ENCODE assay signal across 8 cellular contexts in the genomic region with DNA sequence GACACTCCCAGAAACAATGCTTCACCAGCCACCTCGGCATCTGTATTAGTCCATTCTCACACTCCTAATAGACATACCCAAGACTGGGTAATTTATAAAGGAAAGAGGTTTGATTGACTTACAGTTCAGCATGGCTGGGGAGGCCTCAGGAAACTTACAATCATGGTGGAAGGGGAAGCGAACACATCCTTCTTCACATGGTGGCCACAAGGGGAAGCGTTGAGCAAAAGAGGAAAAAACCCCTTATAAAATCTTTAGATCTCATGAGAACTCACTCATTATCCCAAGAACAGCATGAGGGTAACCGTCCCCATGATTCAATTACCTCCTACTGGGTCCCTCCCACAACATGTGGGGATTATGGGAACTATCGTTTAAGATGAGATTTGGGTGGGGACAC.
DNase-seq lines count a peak whose midpoint lies in the region; FAIRE-seq and TF ChIP-seq lines count a peak whose summit lies in the region.
"Not testable (repeated sequence)": the region's sequence is repeated elsewhere in the genome, so short reads cannot be mapped to it uniquely, and the experiment has no call there.

No MANE protein-coding gene starts in this region.

- not testable (repeated sequence) for H2BK15ac ChIP-seq in H1 (ENCODE audit: low read length)

- H3K27ac ChIP-seq in AG04450 (ENCODE audit: low read depth, low read length); OCI-LY7 (ENCODE audit: low read depth, low read length, poor library complexity, severe bottlenecking); H1 (ENCODE audit: low read depth, low read length); smooth muscle cell (ENCODE audit: low read depth): not testable (repeated sequence)

- POLR2A ChIA-PET in AG04450 (lab: Yijun Ruan, JAX); OCI-LY7 (lab: Charles Lee); H1 (lab: Charles Lee; ENCODE audit: partially characterized antibody): not testable (repeated sequence)

- not testable (repeated sequence) for TF ChIP-seq RAD21 in H1 (IDR thresholded peaks at IDR 0.05 in 1 of 2, conservative IDR thresholded peaks at IDR 0.05 in 1 of 2; ENCODE audit: low read depth in 2 of 2, low read length in 2 of 2)

- WGBS in H1 (ENCODE audit: extremely low coverage in 1 of 2, insufficient coverage in 1 of 2, insufficient read length in 1 of 2, insufficient replicate concordance in 2 of 2, low coverage in 1 of 2, low lambda C conversion rate in 2 of 2, missing lambda C conversion rate in 1 of 2), 2 experiments: 50% methylated on average over 4 of the region's 5 CpGs; no CpG with 5 or more reads in 1 of the 2 experiments
- WGBS in smooth muscle cell (ENCODE audit: low lambda C conversion rate): 81% methylated on average over 5 of the region's 5 CpGs

- BruUV-seq in OCI-LY7 (replicated peaks; lab: Mats Ljungman, UMichigan): not testable (repeated sequence)

- not testable (repeated sequence) for H4K8ac ChIP-seq in H1 (ENCODE audit: extremely low read depth, insufficient read depth, low read length)

- not testable (repeated sequence) for H3K9me2 ChIP-seq in OCI-LY7 (ENCODE audit: insufficient read depth, low read length)

- H2BK5ac ChIP-seq in H1 (ENCODE audit: low read depth, low read length): not testable (repeated sequence)

- not testable (repeated sequence) for H3K4me1 ChIP-seq in OCI-LY7 (ENCODE audit: insufficient read depth, low read length, poor library complexity, severe bottlenecking); H1 (replicated peaks in 1 of 4; ENCODE audit: control insufficient read depth in 3 of 4, insufficient read depth in 4 of 4, low read length in 3 of 4); smooth muscle cell (ENCODE audit: low read depth)

- H3K4me2 ChIP-seq in OCI-LY7 (ENCODE audit: low read length); H1 (ENCODE audit: insufficient read depth in 1 of 2, low read depth in 2 of 2, low read length in 2 of 2); smooth muscle cell: not testable (repeated sequence)

- H3K9ac ChIP-seq in H1 (replicated peaks in 1 of 4; ENCODE audit: extremely low read depth in 1 of 4, low read depth in 3 of 4, low read length in 3 of 4); smooth muscle cell (ENCODE audit: low read depth): not testable (repeated sequence)

- not testable (repeated sequence) for H3F3A ChIP-seq in smooth muscle cell (ENCODE audit: low read depth)

- H3K14ac ChIP-seq in H1 (ENCODE audit: insufficient read length): not testable (repeated sequence)

- not testable (repeated sequence) for TF ChIP-seq POLR2A in H1 (IDR thresholded peaks at IDR 0.05; ENCODE audit: control extremely low read depth in 1 of 2, low read depth in 2 of 2, low read length in 2 of 2)

- not testable (repeated sequence) for H2BK20ac ChIP-seq in H1 (ENCODE audit: low read length)

- peak; percentile 38 for TF ChIP-seq CTCF in AG04450 (IDR thresholded peaks at IDR 0.05; ENCODE audit: low read depth, low read length)
- TF ChIP-seq CTCF in GM12864 (IDR thresholded peaks at IDR 0.05; ENCODE audit: low read depth, low read length, missing control alignments): peak; percentile 30
- TF ChIP-seq CTCF in HFF-Myc (IDR thresholded peaks at IDR 0.05; ENCODE audit: low read depth, low read length, missing control alignments): peak; percentile 25
- peak; percentile 49 for TF ChIP-seq CTCF in OCI-LY7 (conservative IDR thresholded peaks at IDR 0.05; ENCODE audit: low read length)
- 0 out of 2 replicates have a peak, but pooled peaks have one; percentile 25 for TF ChIP-seq CTCF in WI38 (IDR thresholded peaks at IDR 0.05; ENCODE audit: low read depth, low read length)
- peak in 1 of 3 experiments; percentile 26; a peak in 1 of 4 replicates for TF ChIP-seq CTCF in H1 (IDR thresholded peaks at IDR 0.05; ENCODE audit: control extremely low read depth in 1 of 3, insufficient read depth in 1 of 3, low read depth in 1 of 3, low read length in 3 of 3)
- peak; percentile 20 for TF ChIP-seq CTCF in kidney epithelial cell (IDR thresholded peaks at IDR 0.05; ENCODE audit: insufficient read depth, low read length, poor library complexity, severe bottlenecking)
- peak; percentile 24 for TF ChIP-seq CTCF in smooth muscle cell (IDR thresholded peaks at IDR 0.05; ENCODE audit: borderline replicate concordance, insufficient read depth, poor library complexity, severe bottlenecking)

- not testable (repeated sequence) for H2AFZ ChIP-seq in OCI-LY7 (ENCODE audit: low read length); smooth muscle cell (ENCODE audit: low read depth)
- peak overlapping the region; percentile 70; the same call in 1 of the 2 replicates for H2AFZ ChIP-seq in H1 (ENCODE audit: low read length)

- H3K79me1 ChIP-seq in H1 (ENCODE audit: low read depth, low read length): not testable (repeated sequence)

- not testable (repeated sequence) for H3K4me3 ChIP-seq in AG04450 (ENCODE audit: low read depth, low read length); GM12864 (ENCODE audit: low read depth, low read length); HFF-Myc (replicated peaks; ENCODE audit: low read depth, low read length); OCI-LY7 (ENCODE audit: low read depth, low read length, poor library complexity, severe bottlenecking); WI38 (ENCODE audit: low read depth, low read length); H1 (ENCODE audit: extremely low read depth in 1 of 4, insufficient read depth in 2 of 4, low read depth in 3 of 4, low read length in 4 of 4); kidney epithelial cell (ENCODE audit: low read depth, low read length); smooth muscle cell

- not testable (repeated sequence) for H2AK5ac ChIP-seq in H1 (ENCODE audit: low read depth, low read length)

- CTCF ChIA-PET in AG04450 (lab: Charles Lee); OCI-LY7 (lab: Charles Lee; ENCODE audit: unreplicated experiment): not testable (repeated sequence)
- CTCF ChIA-PET in H1 (lab: Charles Lee; ENCODE audit: partially characterized antibody): interaction anchor here (0.7 to 1.2 kb wide), 2 partner anchors 11 to 14 kb away, joined by 3 to 5 read pairs; no protein-coding TSS in a partner anchor

- H4K5ac ChIP-seq in H1 (ENCODE audit: insufficient read length, low read depth, low read length): not testable (repeated sequence)

- H3K23me2 ChIP-seq in H1 (ENCODE audit: low read depth, low read length): not testable (repeated sequence)

- H3K18ac ChIP-seq in H1 (ENCODE audit: extremely low read depth, low read length): not testable (repeated sequence)

- FAIRE-seq in H1 (lab: Jason Lieb, UNC): not testable (repeated sequence)

- H3K36me3 ChIP-seq in OCI-LY7 (ENCODE audit: insufficient read depth, low read length); H1 (ENCODE audit: control insufficient read depth in 2 of 4, insufficient read depth in 4 of 4, low read length in 3 of 4); kidney epithelial cell (ENCODE audit: control insufficient read depth, insufficient read depth, low read length); smooth muscle cell (ENCODE audit: low read depth): not testable (repeated sequence)

- not testable (repeated sequence) for H3K23ac ChIP-seq in H1 (ENCODE audit: insufficient read length)

- H3K4ac ChIP-seq in H1 (replicated peaks; ENCODE audit: insufficient read length, low read depth, low read length): not testable (repeated sequence)

- not testable (repeated sequence) for H4K91ac ChIP-seq in H1 (replicated peaks; ENCODE audit: insufficient read length, low read length)

- H3K79me2 ChIP-seq in OCI-LY7 (ENCODE audit: insufficient read depth, low read depth, low read length); H1 (ENCODE audit: control insufficient read depth in 1 of 2, insufficient read depth in 2 of 2, low read length in 2 of 2); smooth muscle cell (ENCODE audit: low read depth): not testable (repeated sequence)

- H3K56ac ChIP-seq in H1 (replicated peaks; ENCODE audit: insufficient read length, low read depth, low read length): not testable (repeated sequence)

- intact Hi-C loops in OCI-LY7 (cut with micrococcal nuclease; ENCODE audit: unreplicated experiment): not testable (repeated sequence)

- not testable (repeated sequence) for H2BK120ac ChIP-seq in H1 (replicated peaks; ENCODE audit: low read depth, low read length)

- not testable (repeated sequence) for H4K20me1 ChIP-seq in OCI-LY7 (ENCODE audit: insufficient read depth, low read length); H1 (replicated peaks in 1 of 2; ENCODE audit: control insufficient read depth in 1 of 2, insufficient read depth in 2 of 2, low read length in 2 of 2); smooth muscle cell (ENCODE audit: low read depth)

- H2BK12ac ChIP-seq in H1 (ENCODE audit: low read depth, low read length): not testable (repeated sequence)

- DNase-seq in AG04450 (ENCODE audit: low read depth, low spot score); GM12864 (ENCODE audit: low read depth); HFF-Myc (ENCODE audit: extremely low read depth, low read depth); OCI-LY7 (ENCODE audit: low spot score); H1 (ENCODE audit: low read depth in 1 of 2, low spot score in 2 of 2); kidney epithelial cell (ENCODE audit: low read depth); smooth muscle cell (lab: John Stamatoyannopoulos, UW; ENCODE audit: unreplicated experiment): not testable (repeated sequence)

- TF ChIP-seq EP300 in H1 (IDR thresholded peaks at IDR 0.05; ENCODE audit: borderline replicate concordance in 1 of 2, low read depth in 2 of 2, low read length in 2 of 2): not testable (repeated sequence)

- H3K9me3 ChIP-seq in AG04450 (ENCODE audit: control insufficient read depth, insufficient read depth, low read length); OCI-LY7 (ENCODE audit: low read length); H1 (ENCODE audit: insufficient read depth in 2 of 2, low read depth in 1 of 2, low read length in 1 of 2); smooth muscle cell (replicated peaks; ENCODE audit: low read depth): not testable (repeated sequence)

- H3K27me3 ChIP-seq in AG04450 (ENCODE audit: control insufficient read depth, insufficient read depth, low read length); H1 (replicated peaks in 1 of 4; ENCODE audit: control insufficient read depth in 3 of 4, extremely low read depth in 1 of 4, insufficient read depth in 3 of 4, low read length in 3 of 4); kidney epithelial cell (ENCODE audit: control insufficient read depth, insufficient read depth, low read length); smooth muscle cell (ENCODE audit: low read depth): not testable (repeated sequence)
